8 cellular contexts compared by ENCODE assay signal in genomic region chr1:62407398-62408009, GRCh38. TPM values are rescaled to one million over a fixed set of nuclear protein-coding genes. Genes with fewer than 3 reads are reported as not detected.
DNase-seq lines count a peak whose midpoint lies in the region; ATAC-seq and TF ChIP-seq lines count a peak whose summit lies in the region.

No MANE protein-coding gene starts in this region.

- H3K4me3 ChIP-seq in liver (ENCODE audit: low read depth in 1 of 3, low read length in 3 of 3): no peak overlapping the region

- ATAC-seq in GM18511 (IDR thresholded peaks at IDR 0.05; ENCODE audit: unreplicated experiment) (no peak), HG02759 (IDR thresholded peaks at IDR 0.05; ENCODE audit: unreplicated experiment) (no peak)

- peak; percentile 95 to 96 for TF ChIP-seq RAD21 in liver (IDR thresholded peaks at IDR 0.05)

- H3K9me3 ChIP-seq in liver (ENCODE audit: control insufficient read depth in 4 of 4, low read length in 3 of 4): no peaks in the 10 kb centered on the region

- H3K27me3 ChIP-seq in liver (ENCODE audit: control insufficient read depth in 4 of 4, insufficient read depth in 4 of 4, low read length in 3 of 4): no peaks in the 10 kb centered on the region

- no peaks in the 10 kb centered on the region for H3K4me1 ChIP-seq in liver (ENCODE audit: control insufficient read depth in 4 of 4, insufficient read depth in 4 of 4, low read length in 3 of 4)

- 57% methylated on average over 12 of the region's 12 CpGs for WGBS in liver

- DNase-seq in SIG-M5 treated with dmso at 0.1 percent for 504 hours (lab: John Stamatoyannopoulos, UW; ENCODE audit: unreplicated experiment): peak; percentile 27
- DNase-seq in SIG-M5 (lab: John Stamatoyannopoulos, UW): no peak
- DNase-seq in HPDE6-E6E7 (ENCODE audit: extremely low spot score): peak; percentile 22
- DNase-seq in NCI-H82 treated with DMSO at 0.1 percent for 48 hours (lab: John Stamatoyannopoulos, UW; ENCODE audit: unreplicated experiment): peak; percentile 40
- DNase-seq in central memory CD4-positive, alpha-beta T cell: peak; percentile 21

- H3K27ac ChIP-seq in liver (ENCODE audit: low read depth in 1 of 2, low read length in 2 of 2): no peak overlapping the region

- no peak overlapping the region for H3K9ac ChIP-seq in liver (ENCODE audit: low read depth in 1 of 2, low read length in 2 of 2)

- H3K36me3 ChIP-seq in liver (ENCODE audit: control insufficient read depth in 4 of 4, insufficient read depth in 3 of 4, low read depth in 1 of 4, low read length in 3 of 4): no peaks in the 10 kb centered on the region

- TF ChIP-seq CTCF in liver (IDR thresholded peaks at IDR 0.05; ENCODE audit: low read depth, low read length, missing input control): peak; percentile 72

TF ChIP-seq in liver, 16 proteins besides CTCF, POLR2A, EP300 and RAD21:
- TF ChIP-seq RXRA (IDR thresholded peaks at IDR 0.05) (peak in 1 of 2 donors; percentile 8), HNF4A (conservative IDR thresholded peaks at IDR 0.05) (peak in 1 of 2 donors; percentile 8), REST (IDR thresholded peaks at IDR 0.05) (no peak)
TF ChIP-seq in liver: peak in this region for 2.

RNA-seq across cellular contexts. Expression of gene USP1, which starts 29.3 kb away (rescaled TPM):
- total RNA-seq in liver: 10 to 100 TPM in 1 of 2 donors, 1 to 10 TPM in 1; 8.1 to 33.8 TPM
- polyA plus RNA-seq in liver: 1 to 10 TPM; 5.1 to 7.4 TPM
